24 cellular contexts compared by ENCODE assay signal in the genomic region with DNA sequence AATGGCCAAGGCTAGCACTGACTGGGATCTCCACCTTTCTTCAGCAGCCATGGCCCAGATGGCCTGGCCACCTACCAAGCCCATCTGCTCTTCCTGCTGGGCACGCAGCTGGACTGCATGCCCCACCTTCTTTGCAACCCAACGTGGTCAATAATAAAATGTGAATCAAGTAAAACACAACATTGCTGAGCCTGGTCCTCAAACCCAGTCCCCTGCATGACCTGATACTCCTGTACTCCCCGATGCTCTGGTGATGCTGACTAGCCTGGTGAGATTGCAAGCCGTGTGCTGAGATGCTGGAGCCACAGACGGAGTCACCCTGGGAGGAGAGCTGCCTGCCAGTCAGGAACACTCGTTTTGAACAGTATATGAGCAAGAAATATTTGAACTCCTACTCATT. TPM values are rescaled to one million over a fixed set of nuclear protein-coding genes. Genes with fewer than 3 reads are reported as not detected.
"Had no signal": no experiment of that assay in that cellular context is flagged by ENCODE, and none has a peak within 500 bp of the region (broad histone marks: within the 10 kb centered on the region; RNA-seq: fewer than 3 reads in every experiment).

No MANE protein-coding gene starts in this region.

- H3K9ac ChIP-seq: SK-N-SH had no signal

- H3K4me1 ChIP-seq: breast epithelium, SJCRH30 had no signal

- H3K4me3 Mint-ChIP-seq: activated CD8-positive, alpha-beta memory T cell treated with anti-CD3 and anti-CD28 coated beads, Interleukin-2, amount 10 ng/mL, durations not matched to agents 7 days and 5 days; activated naive CD4-positive, alpha-beta T cell treated with anti-CD3 and anti-CD28 coated beads, Interleukin-2, amount 50 U/mL, for 24 hours; activated T-cell treated with anti-CD3 and anti-CD28 coated beads, Interleukin-2, amount 50 U/mL, for 24 hours; activated T-helper 1 cell treated with anti-CD3 and anti-CD28 coated beads, Interleukin-12 subunit alpha, Interleukin-12 subunit beta, Interleukin-2, Interleukin-4 antibody, amounts not matched to agents 30 ng/mL and 10 ng/mL and 1 ng/mL, durations not matched to agents 14 hours and 24 hours and 36 hours had no signal

- H3K9me3 ChIP-seq: Peyer's patch, SJCRH30, SK-N-SH had no signal

- H3K4me1 Mint-ChIP-seq: activated naive CD4-positive, alpha-beta T cell treated with anti-CD3 and anti-CD28 coated beads, Interleukin-2, amount 50 U/mL, for 24 hours had no signal

- H3K4me2 ChIP-seq: SK-N-SH had no signal

- H3K36me3 ChIP-seq: breast epithelium, Peyer's patch, SJCRH30 had no signal

- H3K27ac ChIP-seq: breast epithelium, Peyer's patch, RWPE1, SJCRH30, VCaP had no signal

- ATAC-seq: activated CD8-positive, alpha-beta memory T cell treated with anti-CD3 and anti-CD28 coated beads, Interleukin-2, amount 10 ng/mL, durations not matched to agents 7 days and 5 days had no signal

- H3K27me3 ChIP-seq: breast epithelium, Peyer's patch, SJCRH30 had no signal

- H3K27ac Mint-ChIP-seq: activated CD8-positive, alpha-beta memory T cell treated with anti-CD3 and anti-CD28 coated beads, Interleukin-2, amount 10 ng/mL, durations not matched to agents 7 days and 5 days; activated naive CD4-positive, alpha-beta T cell treated with anti-CD3 and anti-CD28 coated beads, Interleukin-2, amount 50 U/mL, for 24 hours; activated T-cell treated with anti-CD3 and anti-CD28 coated beads, Interleukin-2, amount 50 U/mL, for 24 hours; activated T-helper 1 cell treated with anti-CD3 and anti-CD28 coated beads, Interleukin-12 subunit alpha, Interleukin-12 subunit beta, Interleukin-2, Interleukin-4 antibody, amounts not matched to agents 30 ng/mL and 10 ng/mL and 1 ng/mL, durations not matched to agents 14 hours and 24 hours and 36 hours had no signal

- H3K4me3 ChIP-seq: breast epithelium, Peyer's patch, SJCRH30 had no signal

- H3K27me3 Mint-ChIP-seq: activated CD8-positive, alpha-beta memory T cell treated with anti-CD3 and anti-CD28 coated beads, Interleukin-2, amount 10 ng/mL, durations not matched to agents 7 days and 5 days; activated naive CD4-positive, alpha-beta T cell treated with anti-CD3 and anti-CD28 coated beads, Interleukin-2, amount 50 U/mL, for 24 hours; activated T-cell treated with anti-CD3 and anti-CD28 coated beads, Interleukin-2, amount 50 U/mL, for 24 hours had no signal

- H3K9me3 Mint-ChIP-seq: activated T-helper 1 cell treated with anti-CD3 and anti-CD28 coated beads, Interleukin-12 subunit alpha, Interleukin-12 subunit beta, Interleukin-2, Interleukin-4 antibody, amounts not matched to agents 30 ng/mL and 10 ng/mL and 1 ng/mL, durations not matched to agents 14 hours and 24 hours and 36 hours had no signal

- DNase-seq: activated CD4-positive, alpha-beta T cell treated with anti-CD3 and anti-CD28 coated beads, Interleukin-2, amount 50 U/mL, for 1 hour; activated CD4-positive, CD25-positive, alpha-beta regulatory T cell; activated effector memory CD4-positive, alpha-beta T cell treated with Interleukin-2 at 50 U/mL for 16 hours; activated naive CD4-positive, alpha-beta T cell; activated T-cell treated with anti-CD3 and anti-CD28 coated beads, Interleukin-2, amount 50 U/mL, for 24 hours; caudate nucleus; NCI-H1105 treated with DMSO at 0.1 percent for 48 hours; NCI-H1694; NCI-H2029; NCI-H2107; NCI-H510A treated with DMSO at 0.1 percent for 48 hours; NCI-H69; NK-92 treated with Interleukin-12 subunit alpha and Interleukin-12 subunit beta, amount 100 ng/mL, for 24 hours; Peyer's patch; Right ventricle myocardium superior; SJCRH30; SK-N-SH; T-helper 1 cell had no signal

RNA-seq across cellular contexts. Expression of gene PARVG, which starts 34.0 kb away (rescaled TPM):
- total RNA-seq: SJCRH30 had no signal
